23 cellular contexts compared by ENCODE assay signal in genomic region chr11:71180694-71181466, GRCh38.
"Had no signal": no experiment of that assay in that cellular context is flagged by ENCODE, and none has a peak within 500 bp of the region (broad histone marks: within the 10 kb centered on the region; RNA-seq: fewer than 3 reads in every experiment).

No MANE protein-coding gene starts in this region.

- ATAC-seq: activated T-helper 17 cell treated with anti-CD3 and anti-CD28 coated beads, Interleukin-2, amount 50 U/mL, for 72 hours; heart left ventricle; left lung; natural killer cell; psoas muscle; right cardiac atrium had no signal

- DNase-seq: activated naive CD4-positive, alpha-beta T cell treated with Interleukin-2 at 50 U/mL for 16 hours; activated naive CD8-positive, alpha-beta T cell treated with anti-CD3 and anti-CD28 coated beads for 36 hours; activated T-cell treated with anti-CD3 and anti-CD28 coated beads, Interleukin-2, amount 50 U/mL, for 1 hour; amniotic stem cell; cerebellar nuclear complex; cortex of kidney; heart left ventricle; natural killer cell; ovary; psoas muscle; right cardiac atrium; stimulated activated CD4-positive, alpha-beta T cell treated with anti-CD3 and anti-CD28 coated beads, Interleukin-2, amount 100 ng/mL, for 48 hours; stimulated activated CD8-positive, alpha-beta memory T cell treated with anti-CD3 and anti-CD28 coated beads, Interleukin-4, amount 100 ng/mL, for 48 hours; stimulated activated naive CD4-positive, alpha-beta T cell; T1000; testis had no signal

- FAIRE-seq: bronchial epithelial cell had no signal

- H3K27me3 ChIP-seq: left lung, ovary, testis, vagina had no signal

- H3K27ac ChIP-seq: epithelial cell of prostate, heart left ventricle, left lung, ovary, psoas muscle, testis, vagina had no signal

- H3K4me2 ChIP-seq: smooth muscle cell had no signal

- H3K4me1 ChIP-seq: heart left ventricle, left lung, psoas muscle, testis, vagina had no signal

- H3K9me3 ChIP-seq: testis, vagina had no signal

- H3K36me3 ChIP-seq: heart left ventricle, left lung, ovary, vagina had no signal

- H3K4me3 ChIP-seq: heart left ventricle, left lung, lung, ovary, psoas muscle, smooth muscle cell, testis, vagina had no signal
